In the genomic region with DNA sequence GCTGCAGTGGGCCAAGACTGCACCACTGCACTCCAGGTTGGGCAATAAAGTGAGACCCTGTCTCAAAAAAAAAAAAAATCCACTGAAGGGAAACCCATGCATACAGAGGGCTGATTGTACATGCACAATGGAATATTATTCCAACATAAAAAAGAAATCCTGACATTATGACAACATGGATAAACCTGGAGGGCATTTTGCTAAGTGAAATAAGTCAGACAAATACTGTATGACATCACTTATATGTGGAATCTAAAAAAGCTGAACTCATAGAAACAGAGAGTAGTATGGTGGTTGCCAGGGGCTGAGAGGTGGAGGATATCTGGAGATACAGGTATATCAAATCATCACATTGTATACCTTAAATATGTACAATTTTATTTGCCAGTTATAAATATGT, we compare ENCODE assay signal across 20 cellular contexts.
DNase-seq lines count a peak whose midpoint lies in the region; ATAC-seq, FAIRE-seq and TF ChIP-seq lines count a peak whose summit lies in the region.
"Had no signal": no experiment of that assay in that cellular context is flagged by ENCODE, and none has a peak within 500 bp of the region (broad histone marks: within the 10 kb centered on the region; RNA-seq: fewer than 3 reads in every experiment).

No MANE protein-coding gene starts in this region.

- no peak overlapping the region for H3K23ac ChIP-seq in trophoblast cell (ENCODE audit: low read length)

- H4K12ac ChIP-seq in trophoblast cell (ENCODE audit: low read depth, low read length), result no peak overlapping the region

- ATAC-seq in HepG2 (no peak), right lobe of liver (no peak)
- ATAC-seq: A549; CD8-positive, alpha-beta T cell had no signal

- H3K9ac ChIP-seq in HepG2 (ENCODE audit: insufficient read depth, low read depth, low read length), result no peak overlapping the region
- H3K9ac ChIP-seq in trophoblast cell (ENCODE audit: low read length), result no peak overlapping the region
- H3K9ac ChIP-seq: BLaER1 treated with 17β-estradiol and CSF1 and Interleukin-3, amounts not matched to agents 10 nM and 100 nM had no signal

- no peak overlapping the region for H3K27ac ChIP-seq in HepG2 (ENCODE audit: extremely low read length, insufficient read depth, low read length)
- H3K27ac ChIP-seq in right lobe of liver, result no peak overlapping the region
- H3K27ac ChIP-seq in trophoblast cell (ENCODE audit: low read depth, low read length), result no peak overlapping the region
- H3K27ac ChIP-seq: 22Rv1; A549; BLaER1 treated with 17β-estradiol and CSF1 and Interleukin-3, amounts not matched to agents 10 nM and 100 nM; C4-2B had no signal

- H3K4me3 ChIP-seq in HepG2 (replicated peaks in 1 of 3; ENCODE audit: insufficient read depth in 1 of 3, low read depth in 2 of 3, low read length in 3 of 3) (no peak overlapping the region), right lobe of liver (no peak overlapping the region), trophoblast cell (ENCODE audit: low read depth, low read length) (no peak overlapping the region)
- H3K4me3 ChIP-seq: A549; BLaER1 treated with 17β-estradiol and CSF1 and Interleukin-3, amounts not matched to agents 10 nM and 100 nM had no signal

- no peaks in the 10 kb centered on the region for H3K79me1 ChIP-seq in trophoblast cell (ENCODE audit: low read length)

- H4K20me1 ChIP-seq in HepG2 (ENCODE audit: insufficient read depth, low read length), result no peaks in the 10 kb centered on the region
- H4K20me1 ChIP-seq: BLaER1 treated with 17β-estradiol and CSF1 and Interleukin-3, amounts not matched to agents 10 nM and 100 nM had no signal

- no peak overlapping the region for H2BK120ac ChIP-seq in trophoblast cell (ENCODE audit: insufficient read depth, low read length, poor library complexity)

- TF ChIP-seq POLR2A in HepG2 (IDR thresholded peaks at IDR 0.05; ENCODE audit: insufficient read depth in 1 of 2, low read depth in 2 of 2, low read length in 2 of 2) (no peak), right lobe of liver (IDR thresholded peaks at IDR 0.05) (no peak)

- H3K27me3 ChIP-seq in HepG2 (ENCODE audit: control insufficient read depth in 1 of 2, insufficient read depth in 2 of 2, low read length in 2 of 2), result no peaks in the 10 kb centered on the region
- no peaks in the 10 kb centered on the region for H3K27me3 ChIP-seq in right lobe of liver
- no peaks in the 10 kb centered on the region for H3K27me3 ChIP-seq in trophoblast cell (ENCODE audit: insufficient read depth, low read length)

- H4K91ac ChIP-seq in trophoblast cell (ENCODE audit: low read depth, low read length), result no peak overlapping the region

- TF ChIP-seq CTCF in HepG2 (CRISPR knock-in tag; IDR thresholded peaks at IDR 0.05) (no peak), right lobe of liver (IDR thresholded peaks at IDR 0.05) (no peak)

- H4K8ac ChIP-seq in trophoblast cell (ENCODE audit: low read depth, low read length), result no peak overlapping the region

- no peak overlapping the region for H2BK12ac ChIP-seq in trophoblast cell (ENCODE audit: low read length)

- H3K14ac ChIP-seq in trophoblast cell (ENCODE audit: low read length), result no peak overlapping the region

- BruUV-seq in HepG2 (replicated peaks; lab: Mats Ljungman, UMichigan), result no TSS peak

- DNase-seq in HepG2 (ENCODE audit: low spot score), result no peak
- no peak for DNase-seq in right lobe of liver
- DNase-seq in foreskin melanocyte, result peak; percentile 55
- peak; percentile 3 to 46 for DNase-seq in trophoblast cell
- no peak for DNase-seq in retina
- DNase-seq in cerebellum (ENCODE audit: low spot score), result no peak
- DNase-seq: AML-193; Caco-2; Calu3; CD4-positive, alpha-beta T cell; CD8-positive, alpha-beta T cell; DMS79 treated with DMSO at 0.1 percent for 48 hours; GF-D8 had no signal

- H3K9me3 ChIP-seq in HepG2 (ENCODE audit: low read length), result no peaks in the 10 kb centered on the region
- H3K9me3 ChIP-seq in right lobe of liver, result no peaks in the 10 kb centered on the region
- H3K9me3 ChIP-seq in trophoblast cell (ENCODE audit: insufficient read depth, low read depth, low read length), result no peaks in the 10 kb centered on the region
- H3K9me3 ChIP-seq: A549; BLaER1 treated with 17β-estradiol and CSF1 and Interleukin-3, amounts not matched to agents 10 nM and 100 nM; Caco-2 had no signal

- H3K36me3 ChIP-seq in HepG2 (replicated peaks in 1 of 2; ENCODE audit: control insufficient read depth in 1 of 2, insufficient read depth in 2 of 2, low read length in 2 of 2) (no peaks in the 10 kb centered on the region), right lobe of liver (no peaks in the 10 kb centered on the region), trophoblast cell (ENCODE audit: control insufficient read depth in 1 of 2, insufficient read depth in 2 of 2, low read length in 2 of 2) (no peaks in the 10 kb centered on the region)
- H3K36me3 ChIP-seq: BLaER1 treated with 17β-estradiol and CSF1 and Interleukin-3, amounts not matched to agents 10 nM and 100 nM had no signal

- no peak for FAIRE-seq in HepG2 (lab: Jason Lieb, UNC)
- FAIRE-seq: A549, D721Med, G401.6, GM19239 had no signal

- in situ Hi-C loops in HepG2 (cut with HindIII; ENCODE audit: extremely low pct_ligation_motif_present, low pct_unique_long_range_greater_than_20kb), result no loop called here

- intact Hi-C loops in HepG2 (cut with micrococcal nuclease; ENCODE audit: unreplicated experiment), result no loop called here
- intact Hi-C loops in right lobe of liver (cut with DNase I), result no loop called here

- POLR2A ChIA-PET in HepG2 (lab: Yijun Ruan, JAX), result no interaction called here

- TF ChIP-seq RAD21 in HepG2 (CRISPR knock-in tag; IDR thresholded peaks at IDR 0.05), result no peak

- TF ChIP-seq EP300 in HepG2 (IDR thresholded peaks at IDR 0.05; ENCODE audit: low read depth in 2 of 2, low read length in 2 of 2), result no peak
- TF ChIP-seq EP300 in HepG2 (CRISPR knock-in tag; IDR thresholded peaks at IDR 0.05; ENCODE audit: borderline replicate concordance), result no peak

- no peak overlapping the region for H3K4ac ChIP-seq in trophoblast cell (ENCODE audit: low read depth, low read length)

- H3K4me2 ChIP-seq in HepG2 (ENCODE audit: low read depth, low read length) (no peak overlapping the region), trophoblast cell (ENCODE audit: low read length) (no peak overlapping the region)
- H3K4me2 ChIP-seq: A549; BLaER1 treated with 17β-estradiol and CSF1 and Interleukin-3, amounts not matched to agents 10 nM and 100 nM had no signal

- no peaks in the 10 kb centered on the region for H3K79me2 ChIP-seq in HepG2 (ENCODE audit: insufficient read depth, low read length)
- no peaks in the 10 kb centered on the region for H3K79me2 ChIP-seq in trophoblast cell (ENCODE audit: control insufficient read depth, insufficient read depth, low read length, poor library complexity)

- H2AK5ac ChIP-seq in trophoblast cell (ENCODE audit: low read length), result no peak overlapping the region

- no peak overlapping the region for H2AFZ ChIP-seq in HepG2 (ENCODE audit: low read length)
- no peak overlapping the region for H2AFZ ChIP-seq in trophoblast cell (ENCODE audit: insufficient read depth, low read length, poor library complexity)

- CTCF ChIA-PET in HepG2 (lab: Yijun Ruan, JAX; ENCODE audit: low intra/inter-chr PET ratio, low total read pairs), result no interaction called here

- H2BK5ac ChIP-seq in trophoblast cell (ENCODE audit: low read depth, low read length, poor library complexity), result no peak overlapping the region

- no peak overlapping the region for H3K18ac ChIP-seq in trophoblast cell (ENCODE audit: low read length)

- H3K4me1 ChIP-seq in HepG2 (ENCODE audit: insufficient read depth, low read length), result no peaks in the 10 kb centered on the region
- no peaks in the 10 kb centered on the region for H3K4me1 ChIP-seq in right lobe of liver
- no peaks in the 10 kb centered on the region for H3K4me1 ChIP-seq in trophoblast cell (ENCODE audit: control insufficient read depth in 1 of 2, insufficient read depth in 2 of 2, low read length in 2 of 2)
- H3K4me1 ChIP-seq: A549; BLaER1 treated with 17β-estradiol and CSF1 and Interleukin-3, amounts not matched to agents 10 nM and 100 nM; Caco-2 had no signal

TF ChIP-seq in HepG2, 621 proteins besides CTCF, POLR2A, EP300 and RAD21:
- TF ChIP-seq ATF7 (IDR thresholded peaks at IDR 0.05) (peak; percentile 38; the same call in 1 of the 2 replicates), ATF7 (CRISPR knock-in tag; IDR thresholded peaks at IDR 0.05) (no peak), ZNF556 (CRISPR knock-in tag; IDR thresholded peaks at IDR 0.05; ENCODE audit: borderline replicate concordance) (no peak)

Comparison
In these comparisons a context has a peak if more than half of its experiments do, and no peak if none do; other contexts are left out.
1. DNase-seq: peak in foreskin melanocyte (single experiment) and trophoblast cell (2 of 2); none in HepG2 (single experiment), right lobe of liver (0 of 3), retina (single experiment) and cerebellum (single experiment).